8 cellular contexts compared by ENCODE assay signal in genomic region chr1:175192630-175193338, GRCh38. TPM values are rescaled to one million over a fixed set of nuclear protein-coding genes. Genes with fewer than 3 reads are reported as not detected.
DNase-seq lines count a peak whose midpoint lies in the region; ATAC-seq lines count a peak whose summit lies in the region.

Gene KIAA0040 (minus strand): TSS chr1:175192776. CDS start chr1:175161013, 31,763 bp downstream.

- H3K27me3 Mint-ChIP-seq in activated CD4-positive, alpha-beta T cell treated with anti-CD3 and anti-CD28 coated beads, Interleukin-2, amount 10 ng/mL, durations not matched to agents 24 days and 14 days, result no peaks in the 10 kb centered on the region

- DNase-seq in NCI-H1436 (lab: John Stamatoyannopoulos, UW) (peak; percentile 6), NCI-H1436 treated with DMSO at 0.1 percent for 48 hours (lab: John Stamatoyannopoulos, UW) (no peak), NCI-H345 treated with DMSO at 0.1 percent for 48 hours (lab: John Stamatoyannopoulos, UW; ENCODE audit: unreplicated experiment) (peak; percentile 44), ecto neural progenitor cell (ENCODE audit: low spot score) (peak; percentile 77), mesendoderm (peak; percentile 81)
- DNase-seq in activated CD4-positive, alpha-beta T cell treated with anti-CD3 and anti-CD28 coated beads, Interleukin-2, amount 10 ng/mL, durations not matched to agents 24 days and 14 days, result peak; percentile 85
- DNase-seq in stimulated activated CD8-positive, alpha-beta memory T cell treated with anti-CD3 and anti-CD28 coated beads, Interleukin-2, amount 100 ng/mL, for 48 hours (ENCODE audit: low read depth in 2 of 2), result peak; percentile 56 to 70

- peak within 1 kb of the TSS; percentile 69 for H3K4me3 ChIP-seq in mesendoderm (ENCODE audit: low read length)

- no peak within 1 kb of the TSS for H2BK120ac ChIP-seq in mesendoderm (ENCODE audit: low read depth, low read length)

- peaks cover 3% of the 10 kb centered on the region for H3K79me1 ChIP-seq in mesendoderm (ENCODE audit: low read length)

- H3K27ac Mint-ChIP-seq in activated CD4-positive, alpha-beta T cell treated with anti-CD3 and anti-CD28 coated beads, Interleukin-2, amount 10 ng/mL, durations not matched to agents 24 days and 14 days, result peak within 1 kb of the TSS; percentile 84

- ATAC-seq in HG02840 (IDR thresholded peaks at IDR 0.05; ENCODE audit: low FRiP score, unreplicated experiment), result peak; percentile 51

- peaks cover 4% of the 10 kb centered on the region for H3K4me1 ChIP-seq in mesendoderm (ENCODE audit: control insufficient read depth, low read depth, low read length)

- no peak within 1 kb of the TSS for H2AK5ac ChIP-seq in mesendoderm (ENCODE audit: low read length)

- peak within 1 kb of the TSS; percentile 72 for H3K18ac ChIP-seq in mesendoderm (ENCODE audit: low read length)

- no peak within 1 kb of the TSS for H3K23ac ChIP-seq in mesendoderm (ENCODE audit: low read length)

- intact Hi-C loops in activated CD4-positive, alpha-beta T cell treated with anti-CD3 and anti-CD28 coated beads, Interleukin-2, amount 10 ng/mL, durations not matched to agents 24 days and 14 days (cut with micrococcal nuclease), result loop anchor here (5.0 kb wide), 1 partner anchor 1015 kb away; the partner anchor contains the start of gene COP1

- no peak within 1 kb of the TSS for H3K27ac ChIP-seq in mesendoderm (ENCODE audit: low read depth, low read length)

- H3K4me2 ChIP-seq in mesendoderm (ENCODE audit: low read length), result peak within 1 kb of the TSS; percentile 85

- H3K56ac ChIP-seq in mesendoderm (ENCODE audit: low read length), result peak within 1 kb of the TSS; percentile 85

- H2BK15ac ChIP-seq in mesendoderm (replicated peaks; ENCODE audit: low read depth), result no peak within 1 kb of the TSS

- no CpG with 5 or more reads among the region's 54 CpGs for WGBS in mesendoderm (ENCODE audit: extremely low coverage, insufficient coverage, low lambda C conversion rate)

- H3K9me3 Mint-ChIP-seq in activated CD4-positive, alpha-beta T cell treated with anti-CD3 and anti-CD28 coated beads, Interleukin-2, amount 10 ng/mL, durations not matched to agents 24 days and 14 days, result no peaks in the 10 kb centered on the region

- peak within 1 kb of the TSS; percentile 75 for H3K9ac ChIP-seq in mesendoderm (ENCODE audit: low read length)

- peak within 1 kb of the TSS; percentile 40 for H3K4ac ChIP-seq in mesendoderm (ENCODE audit: low read depth, low read length)

- no peak within 1 kb of the TSS for H4K8ac ChIP-seq in mesendoderm (ENCODE audit: low read depth, low read length)

- no peaks in the 10 kb centered on the region for H3K36me3 ChIP-seq in mesendoderm (ENCODE audit: control insufficient read depth, insufficient read depth, low read length)

- no peaks in the 10 kb centered on the region for H3K79me2 ChIP-seq in mesendoderm (ENCODE audit: control insufficient read depth, insufficient read depth, low read length)

- H3K4me1 Mint-ChIP-seq in activated CD4-positive, alpha-beta T cell treated with anti-CD3 and anti-CD28 coated beads, Interleukin-2, amount 10 ng/mL, durations not matched to agents 24 days and 14 days, result peaks cover 50% of the 10 kb centered on the region

- H3K4me3 Mint-ChIP-seq in activated CD4-positive, alpha-beta T cell treated with anti-CD3 and anti-CD28 coated beads, Interleukin-2, amount 10 ng/mL, durations not matched to agents 24 days and 14 days, result peak within 1 kb of the TSS; percentile 99

- H2BK5ac ChIP-seq in mesendoderm (ENCODE audit: low read length), result peak within 1 kb of the TSS; percentile 61

- no peak within 1 kb of the TSS for H4K5ac ChIP-seq in mesendoderm (ENCODE audit: low read length)

- no peaks in the 10 kb centered on the region for H3K27me3 ChIP-seq in mesendoderm (ENCODE audit: insufficient read depth, low read length, poor library complexity)

- H3K36me3 Mint-ChIP-seq in activated CD4-positive, alpha-beta T cell treated with anti-CD3 and anti-CD28 coated beads, Interleukin-2, amount 10 ng/mL, durations not matched to agents 24 days and 14 days (ENCODE audit: low read depth), result peaks cover 27% of the 10 kb centered on the region

RNA-seq across cellular contexts. Expression of gene KIAA0040, which starts in this region (rescaled TPM):
- 32.6 and 35.4 TPM in 2 replicates for total RNA-seq in activated CD4-positive, alpha-beta T cell treated with anti-CD3 and anti-CD28 coated beads, Interleukin-2, amount 10 ng/mL, durations not matched to agents 24 days and 14 days
- polyA plus RNA-seq in mesendoderm (2013, experiment 1 of 2), result 7.9 TPM
- 7.8 TPM for polyA plus RNA-seq in mesendoderm (2013, experiment 2 of 2)
